9 cellular contexts compared by ENCODE assay signal in the genomic region with DNA sequence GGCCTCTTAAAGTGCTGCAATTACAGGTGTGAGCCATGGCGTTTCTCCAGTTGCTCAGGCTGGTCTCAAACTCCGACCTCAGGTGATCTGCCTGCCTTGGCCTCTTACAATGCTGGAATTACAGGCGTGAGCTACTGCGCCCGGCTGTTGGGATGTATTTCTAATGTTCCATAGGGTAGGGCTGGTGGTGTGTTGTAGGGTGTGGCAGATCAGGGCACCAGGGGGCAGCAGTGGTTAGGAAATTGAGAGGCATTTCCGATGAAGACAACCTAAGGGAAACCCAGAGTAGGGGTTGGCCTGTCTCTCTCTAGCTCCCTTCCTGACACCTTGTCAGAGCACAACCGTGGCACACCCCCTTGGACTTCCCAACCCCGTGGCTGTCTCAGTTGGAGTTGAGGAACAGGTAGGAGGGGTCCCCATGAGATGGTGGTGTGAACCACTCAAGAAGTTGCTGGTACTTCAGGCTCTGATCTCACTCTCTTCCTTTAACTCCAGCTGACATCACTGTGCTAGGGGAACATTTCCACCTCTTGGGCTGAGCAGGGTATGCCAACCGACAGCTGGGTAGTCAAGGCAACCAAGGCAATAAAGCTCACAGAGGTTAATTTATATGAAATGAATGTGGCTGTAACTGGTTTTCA. TPM values are rescaled to one million over a fixed set of nuclear protein-coding genes. Genes with fewer than 3 reads are reported as not detected.
A peak's percentile ranks its signal among the peaks of the same experiment; 100 is the strongest.
DNase-seq lines count a peak whose midpoint lies in the region; ATAC-seq and TF ChIP-seq lines count a peak whose summit lies in the region.
"Had no signal": no experiment of that assay in that cellular context is flagged by ENCODE, and none has a peak within 500 bp of the region (broad histone marks: within the 10 kb centered on the region; RNA-seq: fewer than 3 reads in every experiment).

No MANE protein-coding gene starts in this region.

- peak; percentile 85 for ATAC-seq in esophagus mucosa
- peak; percentile 89 for ATAC-seq in stimulated activated naive CD8-positive, alpha-beta T cell treated with anti-CD3 and anti-CD28 coated beads, Interleukin-15, Interleukin-2, amounts not matched to agents 100 U/mL and 50 U/mL, for 24 hours
- no peak for ATAC-seq in HG03097 (IDR thresholded peaks at IDR 0.05; ENCODE audit: low FRiP score, unreplicated experiment)

- H3K9me3 Mint-ChIP-seq in nephron: no peaks in the 10 kb centered on the region
- H3K9me3 Mint-ChIP-seq: activated naive CD4-positive, alpha-beta T cell treated with anti-CD3 and anti-CD28 coated beads, Interleukin-2, amount 50 U/mL, for 24 hours had no signal

- DNase-seq in DMS114 treated with DMSO at 0.1 percent for 48 hours (lab: John Stamatoyannopoulos, UW; ENCODE audit: unreplicated experiment) (peak; percentile 64), HUDEP-2 (lab: John Stamatoyannopoulos, UW; ENCODE audit: unreplicated experiment in 76 of 76) (peak in 60 of 76 experiments; percentile 6 to 84 (median 53)), NOMO-1 treated with dmso at 0.1 percent for 144 hours (lab: John Stamatoyannopoulos, UW; ENCODE audit: unreplicated experiment) (peak; percentile 17)
- DNase-seq in activated CD8-positive, alpha-beta memory T cell treated with anti-CD3 and anti-CD28 coated beads, Interleukin-2, amount 50 U/mL, for 4 hours: peak; percentile 77
- peak; percentile 89 for DNase-seq in stimulated activated naive CD8-positive, alpha-beta T cell treated with anti-CD3 and anti-CD28 coated beads, Interleukin-15, Interleukin-2, amounts not matched to agents 100 U/mL and 50 U/mL, for 24 hours

- peaks cover 7% of the 10 kb centered on the region for H3K27me3 Mint-ChIP-seq in nephron (ENCODE audit: low read depth)
- H3K27me3 Mint-ChIP-seq: activated naive CD4-positive, alpha-beta T cell treated with anti-CD3 and anti-CD28 coated beads, Interleukin-2, amount 50 U/mL, for 24 hours had no signal

- H3K27ac Mint-ChIP-seq in nephron: peak overlapping the region in 2 of 3 experiments; percentile 10 to 18
- H3K27ac Mint-ChIP-seq: activated naive CD4-positive, alpha-beta T cell treated with anti-CD3 and anti-CD28 coated beads, Interleukin-2, amount 50 U/mL, for 24 hours had no signal

- H3K4me1 Mint-ChIP-seq in nephron: no peaks in the 10 kb centered on the region

- peak; percentile 47 to 69 (median 65) for TF ChIP-seq CTCF in nephron (IDR thresholded peaks at IDR 0.05; ENCODE audit: unreplicated experiment in 3 of 3)

- H3K36me3 Mint-ChIP-seq in nephron (ENCODE audit: low read depth): no peaks in the 10 kb centered on the region
- H3K36me3 Mint-ChIP-seq: activated naive CD4-positive, alpha-beta T cell treated with anti-CD3 and anti-CD28 coated beads, Interleukin-2, amount 50 U/mL, for 24 hours had no signal

- no peak overlapping the region for H3K4me3 Mint-ChIP-seq in nephron
- H3K4me3 Mint-ChIP-seq: activated naive CD4-positive, alpha-beta T cell treated with anti-CD3 and anti-CD28 coated beads, Interleukin-2, amount 50 U/mL, for 24 hours had no signal

RNA-seq across cellular contexts. Expression of a gene that starts 32.9 kb away (rescaled TPM):
- 58.3 TPM for total RNA-seq in esophagus mucosa

Comparison
In these comparisons a context has a peak if more than half of its experiments do, and no peak if none do; other contexts are left out.
1. DNase-seq: peak in every context shown above with its lines; median percentile 89 in stimulated activated naive CD8-positive, alpha-beta T cell treated with anti-CD3 and anti-CD28 coated beads, Interleukin-15, Interleukin-2, amounts not matched to agents 100 U/mL and 50 U/mL, for 24 hours; 77 in activated CD8-positive, alpha-beta memory T cell treated with anti-CD3 and anti-CD28 coated beads, Interleukin-2, amount 50 U/mL, for 4 hours; 64 in DMS114 treated with DMSO at 0.1 percent for 48 hours; 53 in HUDEP-2; 17 in NOMO-1 treated with dmso at 0.1 percent for 144 hours.